ENCODE assay signal across 29 cellular contexts in the genomic region with DNA sequence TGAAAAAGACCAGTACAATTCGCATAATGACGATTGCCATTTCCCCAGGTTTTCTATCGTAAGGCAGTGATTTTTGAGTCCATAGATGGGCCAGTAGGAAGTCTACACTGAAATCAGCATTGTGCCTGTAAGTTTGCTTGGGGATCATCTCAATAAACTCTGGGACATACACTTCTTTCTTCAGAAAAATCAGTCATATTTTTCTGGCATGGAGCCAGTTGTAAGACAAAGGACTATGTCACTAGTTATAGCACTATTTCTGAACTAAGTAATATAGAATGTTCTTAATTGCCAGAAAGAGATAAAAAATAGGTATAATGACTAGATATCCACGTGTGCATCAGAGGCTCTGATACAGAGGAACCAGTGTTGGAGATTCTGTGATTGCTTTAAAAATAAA.
"Had no signal": no experiment of that assay in that cellular context is flagged by ENCODE, and none has a peak within 500 bp of the region (broad histone marks: within the 10 kb centered on the region; RNA-seq: fewer than 3 reads in every experiment).

No MANE protein-coding gene starts in this region.

- H3K9me3 ChIP-seq: adrenal gland, body of pancreas, esophagus muscularis mucosa, gastroesophageal sphincter had no signal

- H3K27ac ChIP-seq: adrenal gland, body of pancreas, esophagus muscularis mucosa, foreskin keratinocyte, gastroesophageal sphincter, WERI-Rb-1 had no signal

- DNase-seq: activated B cell treated with CpG ODN at 0.5 μM for 24 hours; activated CD4-positive, alpha-beta T cell treated with anti-CD3 and anti-CD28 coated beads for 48 hours; activated CD4-positive, alpha-beta T cell treated with anti-CD3 and anti-CD28 coated beads, Interleukin-2, amount 50 U/mL, for 1 hour; activated CD4-positive, alpha-beta T cell treated with anti-CD3 and anti-CD28 coated beads, Interleukin-2, amount 50 U/mL, for 48 hours; activated CD8-positive, alpha-beta memory T cell treated with anti-CD3 and anti-CD28 coated beads for 24 hours; activated CD8-positive, alpha-beta T cell treated with anti-CD3 and anti-CD28 coated beads for 36 hours; activated effector memory CD4-positive, alpha-beta T cell treated with anti-CD3 and anti-CD28 coated beads, Interleukin-2, amount 50 U/mL, for 16 hours; activated naive CD4-positive, alpha-beta T cell treated with anti-CD3 and anti-CD28 coated beads for 36 hours; activated naive CD8-positive, alpha-beta T cell treated with anti-CD3 and anti-CD28 coated beads for 36 hours; activated naive CD8-positive, alpha-beta T cell treated with anti-CD3 and anti-CD28 coated beads, Interleukin-2, amount 50 U/mL, for 24 hours; activated T-cell treated with anti-CD3 and anti-CD28 coated beads, Interleukin-2, amount 50 U/mL, for 1 hour; activated T-cell treated with anti-CD3 and anti-CD28 coated beads, Interleukin-2, amount 50 U/mL, for 48 hours; adrenal gland; amygdala; aorta; body of pancreas; caudate nucleus; cortex of kidney; effector memory CD4-positive, alpha-beta T cell; endodermal cell; foreskin keratinocyte; T-helper 1 cell; T-helper 17 cell; T1000; WERI-Rb-1 had no signal

- H3K27me3 ChIP-seq: body of pancreas, esophagus muscularis mucosa, foreskin keratinocyte, gastroesophageal sphincter had no signal

- H3K4me1 ChIP-seq: body of pancreas, foreskin keratinocyte had no signal

- H3K4me3 ChIP-seq: adrenal gland, body of pancreas, esophagus muscularis mucosa, gastroesophageal sphincter had no signal

- H3K36me3 ChIP-seq: adrenal gland, esophagus muscularis mucosa, gastroesophageal sphincter, WERI-Rb-1 had no signal

- ATAC-seq: activated CD4-positive, CD25-positive, alpha-beta regulatory T cell treated with anti-CD3 and anti-CD28 coated beads, Interleukin-2, amount 50 U/mL, for 24 hours; activated CD8-positive, alpha-beta T cell treated with anti-CD3 and anti-CD28 coated beads for 36 hours; activated naive CD8-positive, alpha-beta T cell treated with anti-CD3 and anti-CD28 coated beads, Interleukin-2, amount 50 U/mL, for 24 hours; body of pancreas; foreskin keratinocyte; gastroesophageal sphincter; T-helper 17 cell had no signal

- FAIRE-seq: colon had no signal
